Comparison of ENCODE assay signal across 18 cellular contexts in the genomic region with DNA sequence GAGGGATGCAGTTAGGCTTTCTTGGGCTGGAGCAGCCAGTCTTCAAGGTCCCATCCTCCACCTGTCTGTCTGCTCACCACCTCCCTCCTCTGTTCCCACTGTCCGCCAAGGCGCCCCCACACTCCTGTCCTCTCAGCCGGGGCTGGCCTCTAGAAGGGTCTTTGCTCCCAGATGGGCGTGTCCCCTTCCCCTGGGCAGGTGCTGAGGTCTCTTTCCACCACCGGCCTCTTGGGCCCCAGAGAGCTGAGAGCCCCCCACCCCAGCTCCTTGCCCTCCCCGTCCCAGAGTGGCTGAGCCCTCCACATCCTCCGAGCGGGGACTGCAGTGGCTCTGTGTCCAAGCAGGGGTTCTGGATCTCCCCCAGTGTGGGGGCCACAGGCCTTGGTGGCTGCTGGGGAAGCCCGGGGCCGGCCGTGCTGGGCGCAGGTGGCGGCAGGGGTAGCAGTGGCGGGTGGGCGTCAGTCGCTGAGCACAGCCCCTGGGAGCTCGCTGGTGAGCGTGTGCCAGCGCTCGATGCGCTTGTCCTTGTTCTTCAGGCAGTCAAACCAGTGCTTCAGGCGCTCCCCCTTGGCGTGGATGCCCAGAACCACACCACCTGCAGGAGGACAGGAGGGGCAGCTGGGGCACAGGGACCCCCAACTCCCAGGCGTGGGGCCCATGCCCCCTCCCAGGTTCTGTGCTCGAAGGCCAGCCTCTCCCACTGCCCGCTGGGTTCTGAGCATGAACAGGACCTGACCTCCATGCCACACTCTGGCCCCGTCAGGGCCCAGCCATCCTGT. TPM values are rescaled to one million over a fixed set of nuclear protein-coding genes. Genes with fewer than 3 reads are reported as not detected.
A peak's percentile ranks its signal among the peaks of the same experiment; 100 is the strongest.
DNase-seq lines count a peak whose midpoint lies in the region; ATAC-seq and TF ChIP-seq lines count a peak whose summit lies in the region.
"Had no signal": no experiment of that assay in that cellular context is flagged by ENCODE, and none has a peak within 500 bp of the region (broad histone marks: within the 10 kb centered on the region; RNA-seq: fewer than 3 reads in every experiment).

No MANE protein-coding gene starts in this region.

- POLR2A ChIA-PET in activated CD4-positive, alpha-beta T cell treated with anti-CD3 and anti-CD28 coated beads, Interleukin-2, amount 10 ng/mL, durations not matched to agents 7 days and 5 days (lab: Charles Lee) = no interaction called here

- WGBS in stomach, 5 donors = 87 to 92% (median 90%) methylated on average over 20 to 27 of the region's 27 CpGs

- TF ChIP-seq EP300 in stomach (IDR thresholded peaks at IDR 0.05) = no peak

- CTCF ChIA-PET in activated CD4-positive, alpha-beta T cell treated with anti-CD3 and anti-CD28 coated beads, Interleukin-2, amount 10 ng/mL, durations not matched to agents 7 days and 5 days (lab: Charles Lee) = no interaction called here

- peak; percentile 4 for DNase-seq in activated CD4-positive, alpha-beta T cell treated with anti-CD3 and anti-CD28 coated beads, Interleukin-2, amount 10 ng/mL, durations not matched to agents 7 days and 5 days
- DNase-seq in activated CD4-positive, alpha-beta T cell treated with anti-CD3 and anti-CD28 coated beads, Interleukin-2, amount 50 U/mL, for 48 hours = no peak
- peak; percentile 11 for DNase-seq in colonic mucosa
- DNase-seq in mesenteric fat pad (ENCODE audit: low spot score) = peak; percentile 79
- DNase-seq in stomach = peak; percentile 22
- DNase-seq in COLO668 (lab: John Stamatoyannopoulos, UW; ENCODE audit: unreplicated experiment) = no peak
- no peak for DNase-seq in NCI-H1048 (lab: John Stamatoyannopoulos, UW)
- DNase-seq: effector CD8-positive, alpha-beta T cell; GOT3; NCI-H2081; SHP77; transverse colon had no signal

- H3K36me3 Mint-ChIP-seq in activated CD4-positive, alpha-beta T cell treated with anti-CD3 and anti-CD28 coated beads, Interleukin-2, amount 10 ng/mL, durations not matched to agents 7 days and 5 days (ENCODE audit: low read depth) = no peaks in the 10 kb centered on the region

- H3K27me3 Mint-ChIP-seq in activated CD4-positive, alpha-beta T cell treated with anti-CD3 and anti-CD28 coated beads, Interleukin-2, amount 10 ng/mL, durations not matched to agents 7 days and 5 days = peaks cover 5% of the 10 kb centered on the region

- H3K27me3 ChIP-seq in colonic mucosa (no peaks in the 10 kb centered on the region), stomach (no peaks in the 10 kb centered on the region)
- H3K27me3 ChIP-seq: transverse colon had no signal

- H3K36me3 ChIP-seq in colonic mucosa (no peaks in the 10 kb centered on the region), stomach (peaks cover 0 to 49% (median 3%) of the 10 kb centered on the region in 4 donors)
- H3K36me3 ChIP-seq: BLaER1 treated with 17β-estradiol and CSF1 and Interleukin-3, amounts not matched to agents 10 nM and 100 nM; cardiac muscle cell; transverse colon had no signal

- no peak overlapping the region for H3K4me3 ChIP-seq in colonic mucosa
- no peak overlapping the region for H3K4me3 ChIP-seq in stomach
- H3K4me3 ChIP-seq: BLaER1 treated with 17β-estradiol and CSF1 and Interleukin-3, amounts not matched to agents 10 nM and 100 nM; cardiac muscle cell; transverse colon had no signal

- H3K27ac Mint-ChIP-seq in activated CD4-positive, alpha-beta T cell treated with anti-CD3 and anti-CD28 coated beads, Interleukin-2, amount 10 ng/mL, durations not matched to agents 7 days and 5 days = no peak overlapping the region

- no peak for TF ChIP-seq POLR2A in stomach (IDR thresholded peaks at IDR 0.05)

- no peak overlapping the region for H3K9ac ChIP-seq in colonic mucosa (ENCODE audit: low read depth in 2 of 2, low read length in 2 of 2)
- H3K9ac ChIP-seq: BLaER1 treated with 17β-estradiol and CSF1 and Interleukin-3, amounts not matched to agents 10 nM and 100 nM had no signal

- H3K9me3 ChIP-seq in colonic mucosa = no peaks in the 10 kb centered on the region
- H3K9me3 ChIP-seq in stomach = no peaks in the 10 kb centered on the region
- H3K9me3 ChIP-seq: BLaER1 treated with 17β-estradiol and CSF1 and Interleukin-3, amounts not matched to agents 10 nM and 100 nM; transverse colon had no signal

- H3K4me1 Mint-ChIP-seq in activated CD4-positive, alpha-beta T cell treated with anti-CD3 and anti-CD28 coated beads, Interleukin-2, amount 10 ng/mL, durations not matched to agents 7 days and 5 days = peaks cover 4% of the 10 kb centered on the region

- TF ChIP-seq CTCF in colonic mucosa (IDR thresholded peaks at IDR 0.05) = no peak
- TF ChIP-seq CTCF in stomach (IDR thresholded peaks at IDR 0.05) = no peak

- no peaks in the 10 kb centered on the region for H3K9me3 Mint-ChIP-seq in activated CD4-positive, alpha-beta T cell treated with anti-CD3 and anti-CD28 coated beads, Interleukin-2, amount 10 ng/mL, durations not matched to agents 7 days and 5 days

- H3K4me3 Mint-ChIP-seq in activated CD4-positive, alpha-beta T cell treated with anti-CD3 and anti-CD28 coated beads, Interleukin-2, amount 10 ng/mL, durations not matched to agents 7 days and 5 days = no peak overlapping the region

- intact Hi-C loops in colonic mucosa (cut with DNase I) (no loop called here), stomach (cut with DNase I; ENCODE audit: low total_unique reads) (loop anchor here (5.0 kb wide), 1 partner anchor 240 kb away; no protein-coding TSS in a partner anchor)

- no peak for ATAC-seq in GM18511 (IDR thresholded peaks at IDR 0.05; ENCODE audit: unreplicated experiment)

- H3K27ac ChIP-seq in colonic mucosa (no peak overlapping the region), stomach (no peak overlapping the region)
- H3K27ac ChIP-seq: BLaER1 treated with 17β-estradiol and CSF1 and Interleukin-3, amounts not matched to agents 10 nM and 100 nM; cardiac muscle cell; transverse colon had no signal

- H3K4me1 ChIP-seq in colonic mucosa (no peaks in the 10 kb centered on the region), stomach (peaks cover 0 to 12% (median 7%) of the 10 kb centered on the region in 4 donors)

RNA-seq across cellular contexts. Expression of a gene that starts 9.8 kb away (rescaled TPM):
- total RNA-seq in activated CD4-positive, alpha-beta T cell treated with anti-CD3 and anti-CD28 coated beads, Interleukin-2, amount 10 ng/mL, durations not matched to agents 7 days and 5 days = not detected
- total RNA-seq in colonic mucosa (not detected), mesenteric fat pad (not detected), stomach (not detected)
- polyA plus RNA-seq in stomach = not detected
- total RNA-seq: A172, cardiac muscle cell, MCF 10A, NCI-H460, transverse colon had no signal
- polyA plus RNA-seq: cardiac muscle cell had no signal

RNA-seq across cellular contexts. Expression of a gene that starts 34.3 kb away (rescaled TPM):
- not detected for total RNA-seq in activated CD4-positive, alpha-beta T cell treated with anti-CD3 and anti-CD28 coated beads, Interleukin-2, amount 10 ng/mL, durations not matched to agents 7 days and 5 days
- total RNA-seq in colonic mucosa = 1 to 10 TPM; 1.3 to 4.4 TPM
- 41.5 TPM for total RNA-seq in mesenteric fat pad
- 10 to 100 TPM in 1 of 5 donors, 1 to 10 TPM in 3, under 1 TPM in 1; 0.45 to 11.7 (median 5.1) TPM for total RNA-seq in stomach
- polyA plus RNA-seq in stomach = 1 to 10 TPM; 1.5 to 3.8 (median 1.8) TPM
- total RNA-seq: MCF 10A had no signal

Comparison
In these comparisons a context has a peak if more than half of its experiments do, and no peak if none do; other contexts are left out.
1. DNase-seq: peak in activated CD4-positive, alpha-beta T cell treated with anti-CD3 and anti-CD28 coated beads, Interleukin-2, amount 10 ng/mL, durations not matched to agents 7 days and 5 days (single experiment), colonic mucosa (single experiment), mesenteric fat pad (single experiment) and stomach (single experiment); none in activated CD4-positive, alpha-beta T cell treated with anti-CD3 and anti-CD28 coated beads, Interleukin-2, amount 50 U/mL, for 48 hours (0 of 2), COLO668 (single experiment) and NCI-H1048 (single experiment).